In genomic region chrX:15240414-15240813, GRCh38 we compare ENCODE assay signal across 39 cellular contexts. TPM values are rescaled to one million over a fixed set of nuclear protein-coding genes. Genes with fewer than 3 reads are reported as not detected.
"Had no signal": no experiment of that assay in that cellular context is flagged by ENCODE, and none has a peak within 500 bp of the region (broad histone marks: within the 10 kb centered on the region; RNA-seq: fewer than 3 reads in every experiment).

No MANE protein-coding gene starts in this region.

- FAIRE-seq: bronchial epithelial cell, colon had no signal

- H3K27me3 Mint-ChIP-seq: activated naive CD4-positive, alpha-beta T cell treated with anti-CD3 and anti-CD28 coated beads, Interleukin-2, amount 10 ng/mL, durations not matched to agents 7 days and 5 days; activated naive CD4-positive, alpha-beta T cell treated with anti-CD3 and anti-CD28 coated beads, Interleukin-2, amount 50 U/mL, for 24 hours; activated naive CD8-positive, alpha-beta T cell; activated naive CD8-positive, alpha-beta T cell treated with anti-CD3 and anti-CD28 coated beads for 36 hours; activated naive CD8-positive, alpha-beta T cell treated with anti-CD3 and anti-CD28 coated beads, Interleukin-2, amount 10 ng/mL, durations not matched to agents 7 days and 5 days; activated naive CD8-positive, alpha-beta T cell treated with anti-CD3 and anti-CD28 coated beads, Interleukin-2, amount 50 U/mL, for 24 hours; brain; central memory CD8-positive, alpha-beta T cell had no signal

- H3K9me3 Mint-ChIP-seq: activated naive CD4-positive, alpha-beta T cell treated with anti-CD3 and anti-CD28 coated beads for 36 hours; activated naive CD4-positive, alpha-beta T cell treated with anti-CD3 and anti-CD28 coated beads, Interleukin-2, amount 10 ng/mL, durations not matched to agents 7 days and 5 days; activated naive CD4-positive, alpha-beta T cell treated with anti-CD3 and anti-CD28 coated beads, Interleukin-2, amount 50 U/mL, for 24 hours; activated naive CD4-positive, alpha-beta T cell treated with anti-CD3 and anti-CD28 coated beads, Interleukin-2, amount 50 U/mL, for 72 hours; activated naive CD8-positive, alpha-beta T cell treated with anti-CD3 and anti-CD28 coated beads for 36 hours; activated naive CD8-positive, alpha-beta T cell treated with anti-CD3 and anti-CD28 coated beads, Interleukin-2, amount 10 ng/mL, durations not matched to agents 7 days and 5 days; activated naive CD8-positive, alpha-beta T cell treated with anti-CD3 and anti-CD28 coated beads, Interleukin-2, amount 50 U/mL, for 24 hours; activated T-cell treated with anti-CD3 and anti-CD28 coated beads, Interleukin-2, amount 50 U/mL, for 24 hours; activated T-cell treated with anti-CD3 and anti-CD28 coated beads, Interleukin-2, amount 50 U/mL, for 4 hours; activated T-cell treated with anti-CD3 and anti-CD28 coated beads, Interleukin-2, amount 50 U/mL, for 72 hours; activated T-helper 1 cell treated with anti-CD3 and anti-CD28 coated beads, Interleukin-12 subunit alpha, Interleukin-12 subunit beta, Interleukin-2, Interleukin-4 antibody, amounts not matched to agents 30 ng/mL and 10 ng/mL and 1 ng/mL, durations not matched to agents 14 hours and 24 hours and 36 hours; activated T-helper 17 cell treated with anti-CD3 and anti-CD28 coated beads, Interleukin-2, amount 50 U/mL, for 72 hours; activated T-helper 2 cell treated with anti-CD3 and anti-CD28 coated beads, Interferon-gamma antibody, Interleukin-2, Interleukin-4, amounts not matched to agents 10 μg/mL and 5 μg/mL and 100 μg/mL, durations not matched to agents 14 hours and 24 hours and 36 hours; central memory CD8-positive, alpha-beta T cell had no signal

- H3K36me3 ChIP-seq: adrenal gland, ascending aorta, brain microvascular endothelial cell, breast epithelium, cardiac muscle cell had no signal

- H3K4me3 ChIP-seq: adrenal gland, ascending aorta, body of pancreas, breast epithelium, cardiac muscle cell had no signal

- H3K4me1 ChIP-seq: adrenal gland, ascending aorta, body of pancreas, breast epithelium had no signal

- H3K4me1 Mint-ChIP-seq: activated naive CD4-positive, alpha-beta T cell treated with anti-CD3 and anti-CD28 coated beads, Interleukin-2, amount 50 U/mL, for 24 hours; activated naive CD8-positive, alpha-beta T cell treated with anti-CD3 and anti-CD28 coated beads for 36 hours; activated T-helper 17 cell treated with anti-CD3 and anti-CD28 coated beads, Interleukin-2, amount 50 U/mL, for 72 hours; brain; central memory CD8-positive, alpha-beta T cell had no signal

- H3K27me3 ChIP-seq: ascending aorta, body of pancreas, brain microvascular endothelial cell, cardiac muscle cell had no signal

- H3K9me3 ChIP-seq: adrenal gland, ascending aorta, body of pancreas, breast epithelium had no signal

- H3K27ac ChIP-seq: adrenal gland, ascending aorta, body of pancreas, brain microvascular endothelial cell, breast epithelium, cardiac muscle cell had no signal

- ATAC-seq: activated naive CD4-positive, alpha-beta T cell treated with anti-CD3 and anti-CD28 coated beads, Interleukin-2, amount 50 U/mL, for 72 hours; activated naive CD8-positive, alpha-beta T cell treated with anti-CD3 and anti-CD28 coated beads, Interleukin-2, amount 50 U/mL, for 24 hours; activated T-cell treated with anti-CD3 and anti-CD28 coated beads, Interleukin-2, amount 50 U/mL, for 4 hours; activated T-cell treated with anti-CD3 and anti-CD28 coated beads, Interleukin-2, amount 50 U/mL, for 72 hours; activated T-helper 17 cell treated with anti-CD3 and anti-CD28 coated beads, Interleukin-2, amount 50 U/mL, for 72 hours; body of pancreas had no signal

- H3K36me3 Mint-ChIP-seq: activated naive CD4-positive, alpha-beta T cell treated with anti-CD3 and anti-CD28 coated beads, Interleukin-2, amount 10 ng/mL, durations not matched to agents 7 days and 5 days; activated naive CD4-positive, alpha-beta T cell treated with anti-CD3 and anti-CD28 coated beads, Interleukin-2, amount 50 U/mL, for 24 hours; activated naive CD4-positive, alpha-beta T cell treated with anti-CD3 and anti-CD28 coated beads, Interleukin-2, amount 50 U/mL, for 72 hours; activated naive CD8-positive, alpha-beta T cell; activated naive CD8-positive, alpha-beta T cell treated with anti-CD3 and anti-CD28 coated beads for 36 hours; activated naive CD8-positive, alpha-beta T cell treated with anti-CD3 and anti-CD28 coated beads, Interleukin-2, amount 10 ng/mL, durations not matched to agents 7 days and 5 days; brain had no signal

- H3K27ac Mint-ChIP-seq: activated naive CD4-positive, alpha-beta T cell treated with anti-CD3 and anti-CD28 coated beads for 36 hours; activated naive CD4-positive, alpha-beta T cell treated with anti-CD3 and anti-CD28 coated beads, Interleukin-2, amount 10 ng/mL, durations not matched to agents 7 days and 5 days; activated naive CD4-positive, alpha-beta T cell treated with anti-CD3 and anti-CD28 coated beads, Interleukin-2, amount 50 U/mL, for 24 hours; activated naive CD4-positive, alpha-beta T cell treated with anti-CD3 and anti-CD28 coated beads, Interleukin-2, amount 50 U/mL, for 72 hours; activated naive CD8-positive, alpha-beta T cell; activated naive CD8-positive, alpha-beta T cell treated with anti-CD3 and anti-CD28 coated beads for 36 hours; activated naive CD8-positive, alpha-beta T cell treated with anti-CD3 and anti-CD28 coated beads, Interleukin-2, amount 10 ng/mL, durations not matched to agents 7 days and 5 days; activated naive CD8-positive, alpha-beta T cell treated with anti-CD3 and anti-CD28 coated beads, Interleukin-2, amount 50 U/mL, for 24 hours; activated T-cell treated with anti-CD3 and anti-CD28 coated beads, Interleukin-2, amount 50 U/mL, for 24 hours; activated T-cell treated with anti-CD3 and anti-CD28 coated beads, Interleukin-2, amount 50 U/mL, for 72 hours; activated T-helper 1 cell treated with anti-CD3 and anti-CD28 coated beads, Interleukin-12 subunit alpha, Interleukin-12 subunit beta, Interleukin-2, Interleukin-4 antibody, amounts not matched to agents 30 ng/mL and 10 ng/mL and 1 ng/mL, durations not matched to agents 14 hours and 24 hours and 36 hours; activated T-helper 17 cell treated with anti-CD3 and anti-CD28 coated beads, Interleukin-2, amount 50 U/mL, for 72 hours; activated T-helper 2 cell treated with anti-CD3 and anti-CD28 coated beads, Interferon-gamma antibody, Interleukin-2, Interleukin-4, amounts not matched to agents 10 μg/mL and 5 μg/mL and 100 μg/mL, durations not matched to agents 14 hours and 24 hours and 36 hours; brain had no signal

- H3K4me3 Mint-ChIP-seq: activated naive CD4-positive, alpha-beta T cell treated with anti-CD3 and anti-CD28 coated beads for 36 hours; activated naive CD4-positive, alpha-beta T cell treated with anti-CD3 and anti-CD28 coated beads, Interleukin-2, amount 10 ng/mL, durations not matched to agents 7 days and 5 days; activated naive CD4-positive, alpha-beta T cell treated with anti-CD3 and anti-CD28 coated beads, Interleukin-2, amount 50 U/mL, for 24 hours; activated naive CD8-positive, alpha-beta T cell; activated naive CD8-positive, alpha-beta T cell treated with anti-CD3 and anti-CD28 coated beads for 36 hours; activated naive CD8-positive, alpha-beta T cell treated with anti-CD3 and anti-CD28 coated beads, Interleukin-2, amount 10 ng/mL, durations not matched to agents 7 days and 5 days; activated naive CD8-positive, alpha-beta T cell treated with anti-CD3 and anti-CD28 coated beads, Interleukin-2, amount 50 U/mL, for 24 hours; activated T-cell treated with anti-CD3 and anti-CD28 coated beads, Interleukin-2, amount 50 U/mL, for 24 hours; activated T-cell treated with anti-CD3 and anti-CD28 coated beads, Interleukin-2, amount 50 U/mL, for 4 hours; activated T-cell treated with anti-CD3 and anti-CD28 coated beads, Interleukin-2, amount 50 U/mL, for 72 hours; activated T-helper 1 cell treated with anti-CD3 and anti-CD28 coated beads, Interleukin-12 subunit alpha, Interleukin-12 subunit beta, Interleukin-2, Interleukin-4 antibody, amounts not matched to agents 30 ng/mL and 10 ng/mL and 1 ng/mL, durations not matched to agents 14 hours and 24 hours and 36 hours; activated T-helper 17 cell treated with anti-CD3 and anti-CD28 coated beads, Interleukin-2, amount 50 U/mL, for 72 hours; brain; central memory CD8-positive, alpha-beta T cell had no signal

- DNase-seq: activated effector memory CD4-positive, alpha-beta T cell treated with anti-CD3 and anti-CD28 coated beads, Interleukin-2, amount 50 U/mL, for 16 hours; activated effector memory CD4-positive, alpha-beta T cell treated with Interleukin-2 at 50 U/mL for 16 hours; activated gamma-delta T cell; activated gamma-delta T cell treated with Interleukin-2 at 50 U/mL for 16 hours; activated naive CD4-positive, alpha-beta T cell; activated naive CD4-positive, alpha-beta T cell treated with anti-CD3 and anti-CD28 coated beads for 36 hours; activated naive CD4-positive, alpha-beta T cell treated with anti-CD3 and anti-CD28 coated beads, Interleukin-2, amount 10 ng/mL, durations not matched to agents 7 days and 5 days; activated naive CD4-positive, alpha-beta T cell treated with anti-CD3 and anti-CD28 coated beads, Interleukin-2, amount 50 U/mL, for 16 hours; activated naive CD4-positive, alpha-beta T cell treated with Interleukin-2 at 50 U/mL for 16 hours; activated naive CD8-positive, alpha-beta T cell treated with anti-CD3 and anti-CD28 coated beads for 36 hours; activated naive CD8-positive, alpha-beta T cell treated with anti-CD3 and anti-CD28 coated beads, Interleukin-2, amount 10 ng/mL, durations not matched to agents 7 days and 5 days; activated naive CD8-positive, alpha-beta T cell treated with anti-CD3 and anti-CD28 coated beads, Interleukin-2, amount 50 U/mL, for 24 hours; activated T-cell treated with anti-CD3 and anti-CD28 coated beads, Interleukin-2, amount 50 U/mL, for 24 hours; activated T-cell treated with anti-CD3 and anti-CD28 coated beads, Interleukin-2, amount 50 U/mL, for 4 hours; activated T-cell treated with anti-CD3 and anti-CD28 coated beads, Interleukin-2, amount 50 U/mL, for 48 hours; activated T-cell treated with anti-CD3 and anti-CD28 coated beads, Interleukin-2, amount 50 U/mL, for 72 hours; adrenal gland; amniotic stem cell; amygdala; aorta; body of pancreas; brain microvascular endothelial cell; caudate nucleus; central memory CD4-positive, alpha-beta T cell; cerebellar nuclear complex had no signal

RNA-seq across cellular contexts. Expression of gene ASB9, which starts 29.5 kb away (rescaled TPM):
- total RNA-seq: activated T-helper 1 cell treated with anti-CD3 and anti-CD28 coated beads, Interleukin-12 subunit alpha, Interleukin-12 subunit beta, Interleukin-2, Interleukin-4 antibody, amounts not matched to agents 30 ng/mL and 10 ng/mL and 1 ng/mL, durations not matched to agents 14 hours and 24 hours and 36 hours; bronchial epithelial cell; chondrocyte had no signal
- polyA plus RNA-seq: cardiac muscle cell had no signal
